Comparison of ENCODE assay signal across 15 cellular contexts in genomic region chr5:132661231-132662003, GRCh38. TPM values are rescaled to one million over a fixed set of nuclear protein-coding genes. Genes with fewer than 3 reads are reported as not detected.
DNase-seq lines count a peak whose midpoint lies in the region; ATAC-seq, FAIRE-seq and TF ChIP-seq lines count a peak whose summit lies in the region.
"Had no signal": no experiment of that assay in that cellular context is flagged by ENCODE, and none has a peak within 500 bp of the region (broad histone marks: within the 10 kb centered on the region; RNA-seq: fewer than 3 reads in every experiment).

No MANE protein-coding gene starts in this region.

- no peak overlapping the region for H3K56ac ChIP-seq in H1 (replicated peaks; ENCODE audit: insufficient read length, low read depth, low read length)

- no peak overlapping the region for H2BK12ac ChIP-seq in H1 (ENCODE audit: low read depth, low read length)

- H3K18ac ChIP-seq in H1 (ENCODE audit: extremely low read depth, low read length) = no peak overlapping the region

- 83% methylated on average over 12 of the region's 12 CpGs for WGBS in A549 (ENCODE audit: missing lambda C conversion rate)
- 90% methylated on average over 12 of the region's 12 CpGs; no CpG with 5 or more reads in 1 of the 2 experiments for WGBS in H1 (ENCODE audit: extremely low coverage in 1 of 2, insufficient coverage in 1 of 2, insufficient read length in 1 of 2, insufficient replicate concordance in 2 of 2, low coverage in 1 of 2, low lambda C conversion rate in 2 of 2, missing lambda C conversion rate in 1 of 2), 2 experiments

- no peak overlapping the region for H4K8ac ChIP-seq in H1 (ENCODE audit: extremely low read depth, insufficient read depth, low read length)

- H3K9me3 ChIP-seq in A549 (no peaks in the 10 kb centered on the region), OCI-LY3 (ENCODE audit: insufficient read depth, low read length) (no peaks in the 10 kb centered on the region), H1 (ENCODE audit: insufficient read depth in 2 of 2, low read depth in 1 of 2, low read length in 1 of 2) (no peaks in the 10 kb centered on the region)

- no peak overlapping the region for H3K14ac ChIP-seq in H1 (ENCODE audit: insufficient read length)

- FAIRE-seq in A549 (lab: Jason Lieb, UNC) (no peak), H1 (lab: Jason Lieb, UNC) (no peak)

- no peak overlapping the region for H3K23ac ChIP-seq in H1 (ENCODE audit: insufficient read length)

- no peaks in the 10 kb centered on the region for H3K79me1 ChIP-seq in H1 (ENCODE audit: low read depth, low read length)

- H3K27me3 ChIP-seq in OCI-LY3 (ENCODE audit: low read depth, low read length) = no peaks in the 10 kb centered on the region
- peaks cover 7 to 15% (median 14%) of the 10 kb centered on the region in 4 experiments for H3K27me3 ChIP-seq in H1 (replicated peaks in 1 of 4; ENCODE audit: control insufficient read depth in 3 of 4, extremely low read depth in 1 of 4, insufficient read depth in 3 of 4, low read length in 3 of 4)

- no peak overlapping the region for H2BK15ac ChIP-seq in H1 (ENCODE audit: low read length)

- H4K20me1 ChIP-seq in OCI-LY3 (ENCODE audit: insufficient read depth, low read length) = no peaks in the 10 kb centered on the region
- no peaks in the 10 kb centered on the region for H4K20me1 ChIP-seq in H1 (replicated peaks in 1 of 2; ENCODE audit: control insufficient read depth in 1 of 2, insufficient read depth in 2 of 2, low read length in 2 of 2)

- H3K9ac ChIP-seq in OCI-LY3 (ENCODE audit: low read length) (no peak overlapping the region), H1 (replicated peaks in 1 of 4; ENCODE audit: extremely low read depth in 1 of 4, low read depth in 3 of 4, low read length in 3 of 4) (no peak overlapping the region)

- H2AFZ ChIP-seq in OCI-LY3 (ENCODE audit: low read depth, low read length) = no peak overlapping the region
- H2AFZ ChIP-seq in H1 (ENCODE audit: low read length) = no peak overlapping the region

- TF ChIP-seq CTCF in A549 (IDR thresholded peaks at IDR 0.05) = no peak
- TF ChIP-seq CTCF in GM12865 (IDR thresholded peaks at IDR 0.05; ENCODE audit: insufficient read depth, low read depth, low read length, missing control alignments) = no peak
- peak; percentile 21; the same call in 1 of the 2 replicates for TF ChIP-seq CTCF in OCI-LY3 (IDR thresholded peaks at IDR 0.05; ENCODE audit: low read depth, low read length)
- no peak for TF ChIP-seq CTCF in H1 (IDR thresholded peaks at IDR 0.05; ENCODE audit: control extremely low read depth in 1 of 3, insufficient read depth in 1 of 3, low read depth in 1 of 3, low read length in 3 of 3)

- no peaks in the 10 kb centered on the region for H3K36me3 ChIP-seq in OCI-LY3 (replicated peaks; ENCODE audit: low read depth, low read length)
- H3K36me3 ChIP-seq in H1 (ENCODE audit: control insufficient read depth in 2 of 4, insufficient read depth in 4 of 4, low read length in 3 of 4) = no peaks in the 10 kb centered on the region

- no peak overlapping the region for H4K5ac ChIP-seq in H1 (ENCODE audit: insufficient read length, low read depth, low read length)

- no peak overlapping the region for H3K4ac ChIP-seq in H1 (replicated peaks; ENCODE audit: insufficient read length, low read depth, low read length)

- no peak for DNase-seq in A549 (ENCODE audit: low read depth in 1 of 2, low spot score in 1 of 2)
- peak; percentile 63 for DNase-seq in GM12865 (ENCODE audit: low read depth)
- no peak for DNase-seq in H1 (ENCODE audit: low read depth in 1 of 2, low spot score in 2 of 2)
- DNase-seq in stimulated activated CD4-positive, alpha-beta T cell treated with anti-CD3 and anti-CD28 coated beads, Interleukin-4, amount 100 ng/mL, for 4 hours = no peak
- DNase-seq in NOMO-1 treated with dmso at 0.1 percent for 144 hours (lab: John Stamatoyannopoulos, UW; ENCODE audit: unreplicated experiment) = no peak
- DNase-seq in Right ventricle myocardium superior = no peak
- DNase-seq: activated CD4-positive, CD25-positive, alpha-beta regulatory T cell; C1 segment of cervical spinal cord; cortex of kidney; GF-D8; NCI-H2171 had no signal

- no peaks in the 10 kb centered on the region for H3K4me1 ChIP-seq in A549
- H3K4me1 ChIP-seq in OCI-LY3 (ENCODE audit: low read length) = peaks cover 16% of the 10 kb centered on the region
- H3K4me1 ChIP-seq in H1 (replicated peaks in 1 of 4; ENCODE audit: control insufficient read depth in 3 of 4, insufficient read depth in 4 of 4, low read length in 3 of 4) = peaks cover 0 to 3% (median 1%) of the 10 kb centered on the region in 4 experiments; a peak in 4 of 7 replicates

- no peak overlapping the region for H2BK120ac ChIP-seq in H1 (replicated peaks; ENCODE audit: low read depth, low read length)

- intact Hi-C loops in Right ventricle myocardium superior (cut with DNase I) = no loop called here

- H3K4me3 ChIP-seq in A549 = no peak overlapping the region
- H3K4me3 ChIP-seq in GM12865 (ENCODE audit: low read depth, low read length) = no peak overlapping the region; the same call in 1 of the 2 replicates
- H3K4me3 ChIP-seq in OCI-LY3 (ENCODE audit: low read length) = no peak overlapping the region
- H3K4me3 ChIP-seq in H1 (ENCODE audit: extremely low read depth in 1 of 4, insufficient read depth in 2 of 4, low read depth in 3 of 4, low read length in 4 of 4) = no peak overlapping the region

- POLR2A ChIA-PET in A549 (lab: Yijun Ruan, JAX) (no interaction called here), H1 (lab: Charles Lee; ENCODE audit: partially characterized antibody) (interaction anchor here (1.1 kb wide), 1 partner anchor 13 kb away, joined by 3 read pairs; no protein-coding TSS in a partner anchor)

- no peaks in the 10 kb centered on the region for H3K79me2 ChIP-seq in OCI-LY3 (ENCODE audit: low read length)
- no peaks in the 10 kb centered on the region for H3K79me2 ChIP-seq in H1 (ENCODE audit: control insufficient read depth in 1 of 2, insufficient read depth in 2 of 2, low read length in 2 of 2)

- no peak overlapping the region for H2BK5ac ChIP-seq in H1 (ENCODE audit: low read depth, low read length)

- no peak overlapping the region for H2AK5ac ChIP-seq in H1 (ENCODE audit: low read depth, low read length)

- no peaks in the 10 kb centered on the region; the same call in 1 of the 2 replicates for H3K23me2 ChIP-seq in H1 (ENCODE audit: low read depth, low read length)

- TF ChIP-seq RAD21 in A549 (conservative IDR thresholded peaks at IDR 0.05 in 1 of 2, IDR thresholded peaks at IDR 0.05 in 1 of 2) = peak in 1 of 2 experiments; percentile 28; a peak in 2 of 5 replicates
- TF ChIP-seq RAD21 in H1 (IDR thresholded peaks at IDR 0.05 in 1 of 2, conservative IDR thresholded peaks at IDR 0.05 in 1 of 2; ENCODE audit: low read depth in 2 of 2, low read length in 2 of 2) = peak; percentile 2 to 19; a peak in 1 of 4 replicates

- H3K4me2 ChIP-seq in A549 (no peak overlapping the region), OCI-LY3 (ENCODE audit: low read length) (no peak overlapping the region), H1 (ENCODE audit: insufficient read depth in 1 of 2, low read depth in 2 of 2, low read length in 2 of 2) (no peak overlapping the region)

- H4K91ac ChIP-seq in H1 (replicated peaks; ENCODE audit: insufficient read length, low read length) = no peak overlapping the region

- ATAC-seq in A549 = peak; percentile 17 to 32; a peak in 4 of 6 replicates
- ATAC-seq in GM19395 (IDR thresholded peaks at IDR 0.05; ENCODE audit: unreplicated experiment) = no peak
- ATAC-seq in Right ventricle myocardium superior (ENCODE audit: poor library complexity) = no peak
- ATAC-seq: activated naive CD4-positive, alpha-beta T cell treated with anti-CD3 and anti-CD28 coated beads, Interleukin-2, amount 50 U/mL, for 72 hours had no signal

- CTCF ChIA-PET in A549 (lab: Yijun Ruan, JAX) = interaction anchor here (0.9 to 6.4 kb wide), 3 partner anchors 17 to 134 kb away, joined by 3 to 37 read pairs (median 3); no protein-coding TSS in a partner anchor
- CTCF ChIA-PET in H1 (lab: Charles Lee; ENCODE audit: partially characterized antibody) = interaction anchor here (0.7 to 2.3 kb wide), 6 partner anchors 9 to 159 kb away, joined by 3 to 8 read pairs (median 4); no protein-coding TSS in a partner anchor

- no peak overlapping the region for H2BK20ac ChIP-seq in H1 (ENCODE audit: low read length)

- H3K27ac ChIP-seq in A549 (no peak overlapping the region), OCI-LY3 (ENCODE audit: low read length) (no peak overlapping the region), H1 (ENCODE audit: low read depth, low read length) (no peak overlapping the region)

- TF ChIP-seq POLR2A in A549 (IDR thresholded peaks at IDR 0.05; ENCODE audit: low read length) = no peak
- no peak for TF ChIP-seq POLR2A in H1 (IDR thresholded peaks at IDR 0.05; ENCODE audit: control extremely low read depth in 1 of 2, low read depth in 2 of 2, low read length in 2 of 2)

- TF ChIP-seq EP300 in A549 (IDR thresholded peaks at IDR 0.05) (no peak), H1 (IDR thresholded peaks at IDR 0.05; ENCODE audit: borderline replicate concordance in 1 of 2, low read depth in 2 of 2, low read length in 2 of 2) (no peak)

RNA-seq across cellular contexts. Expression of gene IL13, which starts 3.4 kb away (rescaled TPM):
- polyA plus RNA-seq in A549 (2011; rRNA removed) (not detected in 2 replicates), A549 (2017; fragmentation: RNase III; extraction: RNeasy Plus Mini Kit Qiagen cat#74134 plus additional on column Dnase treatment) (0.08 to 0.13 TPM in 2 of 3 replicates, not detected in the other), H1 (2011; rRNA removed) (not detected in 2 replicates)
- not detected in 2 replicates for polyA plus RNA-seq in A549 (2012; cell fraction: cytosol; rRNA removed)
- polyA plus RNA-seq in A549 (2012; cell fraction: nucleus; rRNA removed) = 1.3 TPM in 2 replicates
- polyA minus RNA-seq in A549 (2011; rRNA and poly(A)+ RNA removed) = 0.29 TPM in 1 of 2 replicates, not detected in the other
- total RNA-seq in H1 (2021; fragmentation: NEBNext Ultra II Directional; extraction: Animal tissue kit (Norgen Biotek cat#: 25700)) = not detected in 2 replicates
- not detected for polyA plus RNA-seq in H1 (2011; cell fraction: cytosol; rRNA removed)
- polyA plus RNA-seq in H1 (2011; cell fraction: nucleus; rRNA removed) = 0.36 TPM
- polyA plus RNA-seq in H1 (2012, experiment 1 of 2) = not detected in 4 replicates
- polyA plus RNA-seq in H1 (2012, experiment 2 of 2) = not detected
- polyA plus RNA-seq in H1 (2013, experiment 1 of 2) = not detected
- not detected for polyA plus RNA-seq in H1 (2013, experiment 2 of 2)
- not detected in 2 replicates for polyA minus RNA-seq in H1 (2011; rRNA and poly(A)+ RNA removed)
- not detected for polyA minus RNA-seq in H1 (2011; cell fraction: cytosol; rRNA and poly(A)+ RNA removed)
- not detected for polyA minus RNA-seq in H1 (2011; cell fraction: nucleus; rRNA and poly(A)+ RNA removed)
- not detected for total RNA-seq in Right ventricle myocardium superior
- total RNA-seq: RPMI7951 had no signal

RNA-seq across cellular contexts. Expression of gene IL4, which starts 12.4 kb away (rescaled TPM):
- polyA plus RNA-seq in A549 (2011; rRNA removed) = not detected in 2 replicates
- polyA plus RNA-seq in A549 (2012; cell fraction: cytosol; rRNA removed) = not detected in 2 replicates
- not detected in 2 replicates for polyA plus RNA-seq in A549 (2012; cell fraction: nucleus; rRNA removed)
- polyA plus RNA-seq in A549 (2017; fragmentation: RNase III; extraction: RNeasy Plus Mini Kit Qiagen cat#74134 plus additional on column Dnase treatment) = not detected in 3 replicates
- polyA minus RNA-seq in A549 (2011; rRNA and poly(A)+ RNA removed) = not detected in 2 replicates
- total RNA-seq in H1 (2021; fragmentation: NEBNext Ultra II Directional; extraction: Animal tissue kit (Norgen Biotek cat#: 25700)) = not detected in 2 replicates
- not detected in 2 replicates for polyA plus RNA-seq in H1 (2011; rRNA removed)
- not detected for polyA plus RNA-seq in H1 (2011; cell fraction: cytosol; rRNA removed)
- polyA plus RNA-seq in H1 (2011; cell fraction: nucleus; rRNA removed) = not detected
- polyA plus RNA-seq in H1 (2012, experiment 1 of 2) = not detected in 4 replicates
- not detected for polyA plus RNA-seq in H1 (2012, experiment 2 of 2)
- polyA plus RNA-seq in H1 (2013, experiment 1 of 2) = not detected
- polyA plus RNA-seq in H1 (2013, experiment 2 of 2) = not detected
- polyA minus RNA-seq in H1 (2011; rRNA and poly(A)+ RNA removed) = not detected in 2 replicates
- polyA minus RNA-seq in H1 (2011; cell fraction: cytosol; rRNA and poly(A)+ RNA removed) = not detected
- not detected for polyA minus RNA-seq in H1 (2011; cell fraction: nucleus; rRNA and poly(A)+ RNA removed)
- total RNA-seq in Right ventricle myocardium superior = not detected
- total RNA-seq: activated naive CD4-positive, alpha-beta T cell treated with anti-CD3 and anti-CD28 coated beads, Interleukin-2, amount 50 U/mL, for 72 hours; RPMI7951 had no signal

Comparison
In these comparisons a context has a peak if more than half of its experiments do, and no peak if none do; other contexts are left out.
1. ATAC-seq: peak in A549 (2 of 2); none in GM19395 (single experiment) and Right ventricle myocardium superior (single experiment).